Comparison of ENCODE assay signal across 8 cellular contexts in the genomic region with DNA sequence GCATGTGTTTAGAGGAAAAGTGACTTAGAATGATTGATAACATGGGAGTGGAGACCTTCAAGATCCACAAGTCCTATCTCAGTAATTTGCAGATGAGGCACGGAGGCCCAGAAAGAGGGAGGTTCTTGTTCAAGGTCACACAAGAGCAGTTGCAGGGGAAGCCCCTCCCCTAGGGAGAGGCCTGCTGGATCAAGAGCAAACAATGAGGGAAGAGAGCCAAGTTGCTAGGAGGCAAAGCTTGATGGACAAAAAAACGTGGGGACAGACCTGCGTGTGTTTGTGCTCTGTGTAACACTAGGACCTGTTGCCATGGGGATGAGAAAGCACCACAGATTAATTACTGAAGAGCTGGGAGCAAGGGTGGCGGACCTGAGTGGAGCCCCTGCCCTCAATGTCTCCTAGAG. TPM values are rescaled to one million over a fixed set of nuclear protein-coding genes. Genes with fewer than 3 reads are reported as not detected.
DNase-seq lines count a peak whose midpoint lies in the region; ATAC-seq lines count a peak whose summit lies in the region.
"Had no signal": no experiment of that assay in that cellular context is flagged by ENCODE, and none has a peak within 500 bp of the region (broad histone marks: within the 10 kb centered on the region; RNA-seq: fewer than 3 reads in every experiment).

No MANE protein-coding gene starts in this region.

- no peaks in the 10 kb centered on the region for H3K9me3 ChIP-seq in right cardiac atrium (ENCODE audit: control insufficient read depth, low read length)

- H3K27ac ChIP-seq in right cardiac atrium (ENCODE audit: low read length), result peak overlapping the region; percentile 72

- H3K4me1 ChIP-seq in right cardiac atrium (ENCODE audit: control insufficient read depth, insufficient read depth, low read length), result no peaks in the 10 kb centered on the region

- intact Hi-C loops in right cardiac atrium (cut with DNase I), result loop anchor here in 2 of 4 donors (10.0 kb wide), 1 partner anchor 122 kb away; no protein-coding TSS in a partner anchor

- DNase-seq in AG08395 (ENCODE audit: low spot score) (peak; percentile 27), NCI-H2196 treated with DMSO at 0.1 percent for 48 hours (lab: John Stamatoyannopoulos, UW; ENCODE audit: unreplicated experiment) (peak; percentile 74), right cardiac atrium (peak in 2 of 3 donors; percentile 71 to 78), SW 1271 (lab: John Stamatoyannopoulos, UW) (no peak)
- DNase-seq in effector CD4-positive, alpha-beta T cell, result no peak
- DNase-seq: activated CD4-positive, CD25-positive, alpha-beta regulatory T cell treated with anti-CD3 and anti-CD28 coated beads, Interleukin-2, amount 50 U/mL, for 72 hours had no signal

- WGBS in right cardiac atrium, result 19% methylated on average over 4 of the region's 4 CpGs

- no peaks in the 10 kb centered on the region for H3K27me3 ChIP-seq in right cardiac atrium (ENCODE audit: control insufficient read depth, insufficient read depth)

- ATAC-seq in right cardiac atrium (peak; percentile 34 to 67), HG03097 (IDR thresholded peaks at IDR 0.05; ENCODE audit: low FRiP score, unreplicated experiment) (no peak)

- H3K4me3 ChIP-seq in right cardiac atrium (ENCODE audit: low read length), result no peak overlapping the region

RNA-seq across cellular contexts. Expression of gene MFRP, which starts 6.4 kb away (rescaled TPM):
- under 1 TPM in 1 of 4 donors, not detected in 3; 0.06 TPM for total RNA-seq in right cardiac atrium
- 0.02 TPM for polyA plus RNA-seq in right cardiac atrium
- total RNA-seq: skeletal muscle tissue had no signal

RNA-seq across cellular contexts. Expression of gene C1QTNF5, which starts 12.2 kb away (rescaled TPM):
- total RNA-seq in right cardiac atrium, result 10 to 100 TPM; 21.4 to 31.0 (median 24.1) TPM
- 27.1 TPM for polyA plus RNA-seq in right cardiac atrium

RNA-seq across cellular contexts. Expression of gene RNF26, which starts 18.5 kb away (rescaled TPM):
- 10 to 100 TPM; 12.7 to 19.6 (median 15.2) TPM for total RNA-seq in right cardiac atrium
- 9.7 TPM for polyA plus RNA-seq in right cardiac atrium

RNA-seq across cellular contexts. Expression of gene USP2, which starts 28.6 kb away (rescaled TPM):
- 10 to 100 TPM; 57.3 to 98.4 (median 95.7) TPM for total RNA-seq in right cardiac atrium
- polyA plus RNA-seq in right cardiac atrium, result 57.1 TPM

RNA-seq across cellular contexts. Expression of gene MCAM, which starts 35.9 kb away (rescaled TPM):
- total RNA-seq in right cardiac atrium, result 100 to 1,000 TPM in 2 of 4 donors, 10 to 100 TPM in 2; 95.1 to 127 (median 104) TPM
- 97.2 TPM for polyA plus RNA-seq in right cardiac atrium

Comparison
In these comparisons a context has a peak if more than half of its experiments do, and no peak if none do; other contexts are left out.
1. DNase-seq: peak in AG08395 (single experiment), NCI-H2196 treated with DMSO at 0.1 percent for 48 hours (single experiment) and right cardiac atrium (2 of 3); none in SW 1271 (0 of 2) and effector CD4-positive, alpha-beta T cell (single experiment).